ENCODE assay signal across 1 cellular context in genomic region chrX:125395626-125396025, GRCh38.
TF ChIP-seq lines count a peak whose summit lies in the region.

No MANE protein-coding gene starts in this region.

TF ChIP-seq in H1, 55 proteins besides CTCF, POLR2A, EP300 and RAD21 (continued from another document):
- no peak for TF ChIP-seq CHD7 (IDR thresholded peaks at IDR 0.05; ENCODE audit: insufficient replicate concordance, low read length)
- no peak for TF ChIP-seq TEAD4 (IDR thresholded peaks at IDR 0.05; ENCODE audit: low read depth, low read length)
- no peak for TF ChIP-seq CBX8 (IDR thresholded peaks at IDR 0.05; ENCODE audit: borderline replicate concordance, low read depth, low read length)
- TF ChIP-seq RNF2 (IDR thresholded peaks at IDR 0.05; ENCODE audit: borderline replicate concordance, low read depth, low read length, missing control alignments, poor library complexity, severe bottlenecking), result no peak
- no peak for TF ChIP-seq KDM4A (IDR thresholded peaks at IDR 0.05; ENCODE audit: low read depth, low read length, severe bottlenecking)
- no peak for TF ChIP-seq HDAC6 (IDR thresholded peaks at IDR 0.05; ENCODE audit: low read depth, low read length)
- TF ChIP-seq CHD1 (IDR thresholded peaks at IDR 0.05; ENCODE audit: low read depth, low read length), result no peak
- no peak for TF ChIP-seq ZNF274 (IDR thresholded peaks at IDR 0.05; ENCODE audit: borderline replicate concordance, extremely low read depth, low read length)
- TF ChIP-seq CBX5 (IDR thresholded peaks at IDR 0.05; ENCODE audit: low read depth, low read length), result no peak
